15 cellular contexts compared by ENCODE assay signal in the genomic region with DNA sequence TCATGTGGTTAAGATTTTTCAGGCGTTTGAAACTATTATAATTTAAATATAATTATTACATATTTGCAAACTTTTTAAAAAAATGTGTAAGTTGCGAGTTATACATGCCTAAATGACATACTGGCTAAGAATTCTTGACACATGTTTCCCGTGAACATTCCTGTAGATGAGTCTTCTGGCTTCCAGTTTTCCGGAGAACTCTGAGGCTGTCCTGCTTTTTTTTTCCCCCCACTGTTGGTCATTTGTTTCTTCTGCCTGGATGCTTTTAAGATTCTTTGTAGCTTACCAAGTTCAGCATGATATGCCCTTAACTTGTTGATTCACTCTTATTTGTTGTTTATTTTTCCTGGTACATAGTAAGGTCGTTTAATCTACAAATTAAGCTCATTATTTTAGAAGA. TPM values are rescaled to one million over a fixed set of nuclear protein-coding genes. Genes with fewer than 3 reads are reported as not detected.
A peak's percentile ranks its signal among the peaks of the same experiment; 100 is the strongest.
DNase-seq lines count a peak whose midpoint lies in the region; ATAC-seq and TF ChIP-seq lines count a peak whose summit lies in the region.
"Had no signal": no experiment of that assay in that cellular context is flagged by ENCODE, and none has a peak within 500 bp of the region (broad histone marks: within the 10 kb centered on the region; RNA-seq: fewer than 3 reads in every experiment).

No MANE protein-coding gene starts in this region.

- H3K9me3 Mint-ChIP-seq in activated CD4-positive, alpha-beta T cell treated with anti-CD3 and anti-CD28 coated beads, Interleukin-2, amount 10 ng/mL, durations not matched to agents 7 days and 5 days: no peaks in the 10 kb centered on the region
- H3K9me3 Mint-ChIP-seq in stimulated activated effector memory CD8-positive, alpha-beta T cell treated with anti-CD3 and anti-CD28 coated beads, Interleukin-12 subunit alpha, Interleukin-12 subunit beta, amount 100 ng/mL, for 72 hours: no peaks in the 10 kb centered on the region
- H3K9me3 Mint-ChIP-seq in activated T-helper 2 cell treated with anti-CD3 and anti-CD28 coated beads, Interferon-gamma antibody, Interleukin-2, Interleukin-4, amounts not matched to agents 10 μg/mL and 5 μg/mL and 100 μg/mL, durations not matched to agents 14 hours and 24 hours and 36 hours: no peaks in the 10 kb centered on the region
- H3K9me3 Mint-ChIP-seq in activated naive CD4-positive, alpha-beta T cell treated with anti-CD3 and anti-CD28 coated beads, Interleukin-2, amount 50 U/mL, for 72 hours: no peaks in the 10 kb centered on the region

- no peak for TF ChIP-seq CTCF in fibroblast of the aortic adventitia (IDR thresholded peaks at IDR 0.05; ENCODE audit: insufficient read depth, low read length)

- ATAC-seq in T-helper 17 cell (no peak), GM18519 (IDR thresholded peaks at IDR 0.05; ENCODE audit: low FRiP score, unreplicated experiment) (no peak)
- ATAC-seq in stimulated activated effector memory CD8-positive, alpha-beta T cell treated with anti-CD3 and anti-CD28 coated beads, Interleukin-12 subunit alpha, Interleukin-12 subunit beta, amount 100 ng/mL, for 72 hours: no peak
- no peak for ATAC-seq in activated naive CD4-positive, alpha-beta T cell treated with anti-CD3 and anti-CD28 coated beads, Interleukin-2, amount 50 U/mL, for 72 hours
- ATAC-seq: psoas muscle had no signal

- POLR2A ChIA-PET in activated CD4-positive, alpha-beta T cell treated with anti-CD3 and anti-CD28 coated beads, Interleukin-2, amount 10 ng/mL, durations not matched to agents 7 days and 5 days (lab: Charles Lee): interaction anchor here (0.7 kb wide), 1 partner anchor 1729 kb away, joined by 4 read pairs; no protein-coding TSS in a partner anchor

- no peak for DNase-seq in activated CD4-positive, alpha-beta T cell treated with anti-CD3 and anti-CD28 coated beads, Interleukin-2, amount 10 ng/mL, durations not matched to agents 7 days and 5 days
- DNase-seq in activated CD4-positive, alpha-beta T cell treated with anti-CD3 and anti-CD28 coated beads for 4 hours: no peak
- no peak for DNase-seq in T-helper 17 cell
- peak; percentile 37 for DNase-seq in fibroblast of the aortic adventitia (ENCODE audit: low read depth)
- no peak for DNase-seq in stimulated activated effector memory CD8-positive, alpha-beta T cell treated with anti-CD3 and anti-CD28 coated beads, Interleukin-12 subunit alpha, Interleukin-12 subunit beta, amount 100 ng/mL, for 72 hours (ENCODE audit: low spot score in 2 of 2)
- DNase-seq in activated T-helper 2 cell treated with anti-CD3 and anti-CD28 coated beads, Interferon-gamma antibody, Interleukin-2, Interleukin-4, amounts not matched to agents 10 μg/mL and 5 μg/mL and 100 μg/mL, durations not matched to agents 14 hours and 24 hours and 36 hours (ENCODE audit: low spot score): no peak
- no peak for DNase-seq in activated naive CD4-positive, alpha-beta T cell treated with anti-CD3 and anti-CD28 coated beads, Interleukin-2, amount 50 U/mL, for 72 hours (ENCODE audit: low spot score in 2 of 2)
- DNase-seq: COR-L47, KG1, NCI-H1436 treated with DMSO at 0.1 percent for 48 hours, psoas muscle, transverse colon had no signal

- H3K4me1 Mint-ChIP-seq in activated CD4-positive, alpha-beta T cell treated with anti-CD3 and anti-CD28 coated beads, Interleukin-2, amount 10 ng/mL, durations not matched to agents 7 days and 5 days: peaks cover 4% of the 10 kb centered on the region
- H3K4me1 Mint-ChIP-seq in T-helper 17 cell: peaks cover 28% of the 10 kb centered on the region
- peaks cover 10% of the 10 kb centered on the region for H3K4me1 Mint-ChIP-seq in stimulated activated effector memory CD8-positive, alpha-beta T cell treated with anti-CD3 and anti-CD28 coated beads, Interleukin-12 subunit alpha, Interleukin-12 subunit beta, amount 100 ng/mL, for 72 hours
- peaks cover 7% of the 10 kb centered on the region for H3K4me1 Mint-ChIP-seq in activated T-helper 2 cell treated with anti-CD3 and anti-CD28 coated beads, Interferon-gamma antibody, Interleukin-2, Interleukin-4, amounts not matched to agents 10 μg/mL and 5 μg/mL and 100 μg/mL, durations not matched to agents 14 hours and 24 hours and 36 hours (ENCODE audit: low read depth)

- H3K4me3 Mint-ChIP-seq in activated CD4-positive, alpha-beta T cell treated with anti-CD3 and anti-CD28 coated beads, Interleukin-2, amount 10 ng/mL, durations not matched to agents 7 days and 5 days: no peak overlapping the region
- no peak overlapping the region for H3K4me3 Mint-ChIP-seq in T-helper 17 cell
- no peak overlapping the region for H3K4me3 Mint-ChIP-seq in stimulated activated effector memory CD8-positive, alpha-beta T cell treated with anti-CD3 and anti-CD28 coated beads, Interleukin-12 subunit alpha, Interleukin-12 subunit beta, amount 100 ng/mL, for 72 hours
- H3K4me3 Mint-ChIP-seq in activated T-helper 2 cell treated with anti-CD3 and anti-CD28 coated beads, Interferon-gamma antibody, Interleukin-2, Interleukin-4, amounts not matched to agents 10 μg/mL and 5 μg/mL and 100 μg/mL, durations not matched to agents 14 hours and 24 hours and 36 hours (ENCODE audit: low read depth): no peak overlapping the region

- no peaks in the 10 kb centered on the region for H3K27me3 Mint-ChIP-seq in activated CD4-positive, alpha-beta T cell treated with anti-CD3 and anti-CD28 coated beads, Interleukin-2, amount 10 ng/mL, durations not matched to agents 7 days and 5 days
- H3K27me3 Mint-ChIP-seq in T-helper 17 cell: no peaks in the 10 kb centered on the region
- H3K27me3 Mint-ChIP-seq in activated T-helper 2 cell treated with anti-CD3 and anti-CD28 coated beads, Interferon-gamma antibody, Interleukin-2, Interleukin-4, amounts not matched to agents 10 μg/mL and 5 μg/mL and 100 μg/mL, durations not matched to agents 14 hours and 24 hours and 36 hours (ENCODE audit: low read depth): no peaks in the 10 kb centered on the region

- no peak overlapping the region for H3K4me3 ChIP-seq in fibroblast of the aortic adventitia (ENCODE audit: low read depth, low read length)
- H3K4me3 ChIP-seq: hepatocyte, psoas muscle, SK-N-MC, transverse colon had no signal

- H3K36me3 Mint-ChIP-seq in activated CD4-positive, alpha-beta T cell treated with anti-CD3 and anti-CD28 coated beads, Interleukin-2, amount 10 ng/mL, durations not matched to agents 7 days and 5 days (ENCODE audit: low read depth): peaks cover 8% of the 10 kb centered on the region
- H3K36me3 Mint-ChIP-seq in T-helper 17 cell (ENCODE audit: low read depth): peaks cover 2% of the 10 kb centered on the region
- H3K36me3 Mint-ChIP-seq in stimulated activated effector memory CD8-positive, alpha-beta T cell treated with anti-CD3 and anti-CD28 coated beads, Interleukin-12 subunit alpha, Interleukin-12 subunit beta, amount 100 ng/mL, for 72 hours: no peaks in the 10 kb centered on the region
- peaks cover 9% of the 10 kb centered on the region for H3K36me3 Mint-ChIP-seq in activated T-helper 2 cell treated with anti-CD3 and anti-CD28 coated beads, Interferon-gamma antibody, Interleukin-2, Interleukin-4, amounts not matched to agents 10 μg/mL and 5 μg/mL and 100 μg/mL, durations not matched to agents 14 hours and 24 hours and 36 hours (ENCODE audit: low read depth)
- peaks cover 0 to 4% of the 10 kb centered on the region in 2 donors for H3K36me3 Mint-ChIP-seq in activated naive CD4-positive, alpha-beta T cell treated with anti-CD3 and anti-CD28 coated beads, Interleukin-2, amount 50 U/mL, for 72 hours

- CTCF ChIA-PET in activated CD4-positive, alpha-beta T cell treated with anti-CD3 and anti-CD28 coated beads, Interleukin-2, amount 10 ng/mL, durations not matched to agents 7 days and 5 days (lab: Charles Lee): interaction anchor here (0.6 to 1.0 kb wide), 3 partner anchors 8 to 145 kb away, joined by 3 to 4 read pairs (median 3); no protein-coding TSS in a partner anchor

- intact Hi-C loops in activated T-helper 2 cell treated with anti-CD3 and anti-CD28 coated beads, Interferon-gamma antibody, Interleukin-2, Interleukin-4, amounts not matched to agents 10 μg/mL and 5 μg/mL and 100 μg/mL, durations not matched to agents 14 hours and 24 hours and 36 hours (cut with micrococcal nuclease): no loop called here

- peak overlapping the region; percentile 3 for H3K27ac Mint-ChIP-seq in activated CD4-positive, alpha-beta T cell treated with anti-CD3 and anti-CD28 coated beads, Interleukin-2, amount 10 ng/mL, durations not matched to agents 7 days and 5 days
- peak overlapping the region; percentile 41 for H3K27ac Mint-ChIP-seq in T-helper 17 cell
- H3K27ac Mint-ChIP-seq in stimulated activated effector memory CD8-positive, alpha-beta T cell treated with anti-CD3 and anti-CD28 coated beads, Interleukin-12 subunit alpha, Interleukin-12 subunit beta, amount 100 ng/mL, for 72 hours: peak overlapping the region; percentile 23
- H3K27ac Mint-ChIP-seq in activated T-helper 2 cell treated with anti-CD3 and anti-CD28 coated beads, Interferon-gamma antibody, Interleukin-2, Interleukin-4, amounts not matched to agents 10 μg/mL and 5 μg/mL and 100 μg/mL, durations not matched to agents 14 hours and 24 hours and 36 hours: no peak overlapping the region
- H3K27ac Mint-ChIP-seq in activated naive CD4-positive, alpha-beta T cell treated with anti-CD3 and anti-CD28 coated beads, Interleukin-2, amount 50 U/mL, for 72 hours: peak overlapping the region in 1 of 2 donors; percentile 75

- H3K9me3 ChIP-seq in T-helper 17 cell (ENCODE audit: control insufficient read depth, low read length, poor library complexity, severe bottlenecking): no peaks in the 10 kb centered on the region
- H3K9me3 ChIP-seq: psoas muscle, transverse colon had no signal

RNA-seq across cellular contexts. Expression of a gene that starts 32.6 kb away (rescaled TPM):
- total RNA-seq in activated CD4-positive, alpha-beta T cell treated with anti-CD3 and anti-CD28 coated beads, Interleukin-2, amount 10 ng/mL, durations not matched to agents 7 days and 5 days: 10 to 100 TPM; 35.7 to 38.6 TPM
- 10 to 100 TPM; 65.1 to 77.7 TPM for total RNA-seq in T-helper 17 cell
- 81.6 and 85.4 TPM in 2 replicates for total RNA-seq in fibroblast of the aortic adventitia (ENCODE audit: low replicate concordance)
- 31.8 and 32.1 TPM in 2 replicates for total RNA-seq in activated T-helper 2 cell treated with anti-CD3 and anti-CD28 coated beads, Interferon-gamma antibody, Interleukin-2, Interleukin-4, amounts not matched to agents 10 μg/mL and 5 μg/mL and 100 μg/mL, durations not matched to agents 14 hours and 24 hours and 36 hours
- 10 to 100 TPM; 35.2 to 52.2 TPM for total RNA-seq in activated naive CD4-positive, alpha-beta T cell treated with anti-CD3 and anti-CD28 coated beads, Interleukin-2, amount 50 U/mL, for 72 hours
